22 cellular contexts compared by ENCODE assay signal in the genomic region with DNA sequence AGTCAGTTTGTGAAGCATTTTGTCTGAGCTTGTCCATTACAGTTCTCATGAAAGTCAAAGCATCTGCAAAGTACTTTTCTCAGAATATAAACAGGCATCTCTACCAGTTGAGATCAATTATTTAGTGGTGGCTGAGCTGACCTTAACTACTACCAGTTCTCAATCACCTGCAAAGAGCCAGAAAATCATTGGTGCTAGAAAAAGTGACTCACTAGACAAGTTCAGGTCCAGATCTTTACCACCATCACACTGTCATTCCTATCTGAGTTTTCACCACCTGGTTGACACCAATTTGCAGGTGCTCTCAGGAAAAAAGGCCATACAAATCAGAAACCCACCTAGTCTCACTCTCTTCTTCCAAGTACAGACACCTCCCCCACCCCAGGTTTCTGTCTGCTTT. TPM values are rescaled to one million over a fixed set of nuclear protein-coding genes. Genes with fewer than 3 reads are reported as not detected.
DNase-seq lines count a peak whose midpoint lies in the region; ATAC-seq, FAIRE-seq and TF ChIP-seq lines count a peak whose summit lies in the region.
"Had no signal": no experiment of that assay in that cellular context is flagged by ENCODE, and none has a peak within 500 bp of the region (broad histone marks: within the 10 kb centered on the region; RNA-seq: fewer than 3 reads in every experiment).

No MANE protein-coding gene starts in this region.

- SMC1A ChIA-PET in GM12878 (lab: Charles Lee; ENCODE audit: uncharacterized antibody, unreplicated experiment), result interaction anchor here (0.8 to 2.5 kb wide), 7 partner anchors 10 to 98 kb away, joined by 3 to 9 read pairs (median 4); no protein-coding TSS in a partner anchor

- H3K4me1 Mint-ChIP-seq in osteocyte (ENCODE audit: unreplicated experiment), result peaks cover 43% of the 10 kb centered on the region

- H3K36me3 Mint-ChIP-seq in osteocyte (ENCODE audit: unreplicated experiment), result peaks cover 2% of the 10 kb centered on the region
- H3K36me3 Mint-ChIP-seq: natural killer cell treated with Interleukin-12 subunit alpha and Interleukin-12 subunit beta and Interleukin-15 and Interleukin-18, amount 100 ng/mL, for 72 hours had no signal

- H3K27me3 ChIP-seq in GM12878 (replicated peaks in 1 of 2; ENCODE audit: control insufficient read depth in 2 of 2, insufficient read depth in 2 of 2, low read length in 1 of 2), result no peaks in the 10 kb centered on the region
- H3K27me3 ChIP-seq: hepatocyte had no signal

- H3K9me3 ChIP-seq in GM12878 (replicated peaks; ENCODE audit: control insufficient read depth, insufficient read depth, low read length), result peaks cover 2% of the 10 kb centered on the region; the same call in 1 of the 3 replicates
- H3K9me3 ChIP-seq: thoracic aorta had no signal

- peaks cover 7 to 8% of the 10 kb centered on the region in 2 experiments; a peak in 3 of 4 replicates for H3K36me3 ChIP-seq in GM12878 (ENCODE audit: control insufficient read depth in 2 of 2, insufficient read depth in 2 of 2, low read length in 1 of 2)
- H3K36me3 ChIP-seq: thoracic aorta had no signal

- peak overlapping the region; percentile 33 for H3K27ac ChIP-seq in GM12878 (ENCODE audit: control insufficient read depth, insufficient read depth)
- H3K27ac ChIP-seq: hepatocyte, thoracic aorta had no signal

- peaks cover 24% of the 10 kb centered on the region for H3K4me1 ChIP-seq in GM12878 (ENCODE audit: control insufficient read depth, insufficient read depth, low read length)

- 0 out of 2 replicates have a peak overlapping the region, but pooled peaks have one; percentile 13 for H3K4me3 ChIP-seq in GM12878
- H3K4me3 ChIP-seq: hepatocyte, thoracic aorta had no signal

- H3K27ac Mint-ChIP-seq in osteocyte (ENCODE audit: unreplicated experiment), result peak overlapping the region; percentile 24
- H3K27ac Mint-ChIP-seq: activated CD8-positive, alpha-beta memory T cell treated with anti-CD3 and anti-CD28 coated beads, Interleukin-2, amount 10 ng/mL, durations not matched to agents 7 days and 5 days; natural killer cell treated with Interleukin-12 subunit alpha and Interleukin-12 subunit beta and Interleukin-15 and Interleukin-18, amount 100 ng/mL, for 72 hours had no signal

- RAD21 ChIA-PET in GM12878 (lab: Charles Lee; ENCODE audit: unreplicated experiment), result interaction anchor here (0.9 to 1.9 kb wide), 6 partner anchors 10 to 79 kb away, joined by 3 to 5 read pairs (median 4); no protein-coding TSS in a partner anchor

- POLR2A ChIA-PET in GM12878 (lab: Charles Lee), result interaction anchor here (0.6 to 1.8 kb wide), 4 partner anchors 22 to 422 kb away, joined by 3 to 5 read pairs (median 3); partner anchors contain the start of gene ITPR2

- no peaks in the 10 kb centered on the region for H4K20me1 ChIP-seq in GM12878 (ENCODE audit: control insufficient read depth, insufficient read depth)

- CTCF ChIA-PET in GM12878 (lab: Yijun Ruan, JAX), result interaction anchor here (0.8 to 1.6 kb wide), 5 partner anchors 9 to 98 kb away, joined by 4 to 7 read pairs (median 4); no protein-coding TSS in a partner anchor

- no peak for TF ChIP-seq EP300 in GM12878 (IDR thresholded peaks at IDR 0.05; ENCODE audit: borderline replicate concordance in 1 of 2, control insufficient read depth in 1 of 2, low read depth in 2 of 2, low read length in 2 of 2)

- TF ChIP-seq CTCF in GM12878 (IDR thresholded peaks at IDR 0.05 in 2 of 3, conservative IDR thresholded peaks at IDR 0.05 in 1 of 3; ENCODE audit: control insufficient read depth in 2 of 3, extremely low read depth in 1 of 3, insufficient read depth in 1 of 3, low read depth in 3 of 3, low read length in 3 of 3), result no peak
- TF ChIP-seq CTCF in osteocyte (IDR thresholded peaks at IDR 0.05), result no peak

- ATAC-seq in HG03432 (IDR thresholded peaks at IDR 0.05; ENCODE audit: unreplicated experiment) (peak; percentile 36), GM12878 (peak; percentile 51), GM18861 (IDR thresholded peaks at IDR 0.05; ENCODE audit: unreplicated experiment) (no peak), HG03097 (IDR thresholded peaks at IDR 0.05; ENCODE audit: low FRiP score, unreplicated experiment) (no peak)
- ATAC-seq: activated CD8-positive, alpha-beta memory T cell treated with anti-CD3 and anti-CD28 coated beads, Interleukin-2, amount 10 ng/mL, durations not matched to agents 7 days and 5 days; natural killer cell treated with Interleukin-12 subunit alpha and Interleukin-12 subunit beta and Interleukin-15 and Interleukin-18, amount 100 ng/mL, for 72 hours; SK-N-SH treated with all-trans-retinoic acid at 6 μM for 48 hours had no signal

- in situ Hi-C loops in GM12878 (cut with MboI), result no loop called here

- FAIRE-seq in GM18507 (lab: Jason Lieb, UNC) (peak; percentile 26), GM12878 (lab: Jason Lieb, UNC) (peak; percentile 41)
- FAIRE-seq: astrocyte had no signal

- H3K27me3 Mint-ChIP-seq in osteocyte (ENCODE audit: unreplicated experiment), result no peaks in the 10 kb centered on the region
- H3K27me3 Mint-ChIP-seq: activated CD8-positive, alpha-beta memory T cell treated with anti-CD3 and anti-CD28 coated beads, Interleukin-2, amount 10 ng/mL, durations not matched to agents 7 days and 5 days; natural killer cell treated with Interleukin-12 subunit alpha and Interleukin-12 subunit beta and Interleukin-15 and Interleukin-18, amount 100 ng/mL, for 72 hours had no signal

- H3K9me3 Mint-ChIP-seq in osteocyte (ENCODE audit: unreplicated experiment), result no peaks in the 10 kb centered on the region
- H3K9me3 Mint-ChIP-seq: natural killer cell treated with Interleukin-12 subunit alpha and Interleukin-12 subunit beta and Interleukin-15 and Interleukin-18, amount 100 ng/mL, for 72 hours had no signal

- no peak for TF ChIP-seq POLR2A in GM12878 (IDR thresholded peaks at IDR 0.05; ENCODE audit: low read depth, low read length)

- H3K4me3 Mint-ChIP-seq in osteocyte (ENCODE audit: unreplicated experiment), result no peak overlapping the region
- H3K4me3 Mint-ChIP-seq: activated CD8-positive, alpha-beta memory T cell treated with anti-CD3 and anti-CD28 coated beads, Interleukin-2, amount 10 ng/mL, durations not matched to agents 7 days and 5 days; natural killer cell treated with Interleukin-12 subunit alpha and Interleukin-12 subunit beta and Interleukin-15 and Interleukin-18, amount 100 ng/mL, for 72 hours had no signal

- TF ChIP-seq RAD21 in GM12878 (IDR thresholded peaks at IDR 0.05; ENCODE audit: insufficient read depth, low read depth, low read length), result no peak

- DNase-seq in GM18507 (ENCODE audit: extremely low spot score, insufficient read length, low read depth), result no peak
- no peak for DNase-seq in GM12878 (ENCODE audit: low read depth, low spot score)
- no peak for DNase-seq in osteocyte (ENCODE audit: extremely low spot score, unreplicated experiment)
- no peak for DNase-seq in NCI-H748 (lab: John Stamatoyannopoulos, UW; ENCODE audit: unreplicated experiment)
- DNase-seq: activated CD8-positive, alpha-beta memory T cell treated with anti-CD3 and anti-CD28 coated beads, Interleukin-2, amount 10 ng/mL, durations not matched to agents 7 days and 5 days; activated effector memory CD4-positive, alpha-beta T cell treated with Interleukin-2 at 50 U/mL for 16 hours; AML-193; COR-L47; GDM1; islet precursor cell; mesenchymal stem cell; NCI-H1436 treated with DMSO at 0.1 percent for 48 hours; NCI-H2171 treated with DMSO at 0.1 percent for 48 hours; NCI-H774 had no signal

- BruUV-seq in GM12878 (replicated peaks; lab: Mats Ljungman, UMichigan), result no TSS peak

- no peak overlapping the region for H3K9ac ChIP-seq in GM12878 (ENCODE audit: control insufficient read depth, insufficient read depth, low read length)

- intact Hi-C loops in GM12878 (cut with micrococcal nuclease; ENCODE audit: unreplicated experiment), result no loop called here

- H3K79me2 ChIP-seq in GM12878 (ENCODE audit: control insufficient read depth, insufficient read depth, low read length), result peaks cover 37% of the 10 kb centered on the region

- no peak overlapping the region for H2AFZ ChIP-seq in GM12878 (ENCODE audit: control insufficient read depth, low read depth, low read length)
- H2AFZ ChIP-seq: hepatocyte had no signal

- peak overlapping the region; percentile 57; the same call in 1 of the 2 replicates for H3K4me2 ChIP-seq in GM12878 (ENCODE audit: control insufficient read depth, insufficient read depth)
- H3K4me2 ChIP-seq: hepatocyte had no signal

TF ChIP-seq in GM12878, 131 proteins besides CTCF, POLR2A, EP300 and RAD21 (continues in another document):
- TF ChIP-seq, protein P1, sequence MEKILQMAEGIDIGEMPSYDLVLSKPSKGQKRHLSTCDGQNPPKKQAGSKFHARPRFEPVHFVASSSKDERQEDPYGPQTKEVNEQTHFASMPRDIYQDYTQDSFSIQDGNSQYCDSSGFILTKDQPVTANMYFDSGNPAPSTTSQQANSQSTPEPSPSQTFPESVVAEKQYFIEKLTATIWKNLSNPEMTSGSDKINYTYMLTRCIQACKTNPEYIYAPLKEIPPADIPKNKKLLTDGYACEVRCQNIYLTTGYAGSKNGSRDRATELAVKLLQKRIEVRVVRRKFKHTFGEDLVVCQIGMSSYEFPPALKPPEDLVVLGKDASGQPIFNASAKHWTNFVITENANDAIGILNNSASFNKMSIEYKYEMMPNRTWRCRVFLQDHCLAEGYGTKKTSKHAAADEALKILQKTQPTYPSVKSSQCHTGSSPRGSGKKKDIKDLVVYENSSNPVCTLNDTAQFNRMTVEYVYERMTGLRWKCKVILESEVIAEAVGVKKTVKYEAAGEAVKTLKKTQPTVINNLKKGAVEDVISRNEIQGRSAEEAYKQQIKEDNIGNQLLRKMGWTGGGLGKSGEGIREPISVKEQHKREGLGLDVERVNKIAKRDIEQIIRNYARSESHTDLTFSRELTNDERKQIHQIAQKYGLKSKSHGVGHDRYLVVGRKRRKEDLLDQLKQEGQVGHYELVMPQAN (conservative IDR thresholded peaks at IDR 0.05), result no peak
- TF ChIP-seq RFX5 (IDR thresholded peaks at IDR 0.05; ENCODE audit: low read depth, low read length), result no peak

RNA-seq across cellular contexts. Expression of gene ITPR2, which starts 33.3 kb away (rescaled TPM):
- total RNA-seq in GM12878 (2013; cell fraction: nucleolus; rRNA removed), result 388 and 403 TPM in 2 replicates
- total RNA-seq in GM12878 (2014; rRNA removed) (61.6 and 62.7 TPM in 2 replicates), GM12878 (2014; rRNA removed; fragmentation: Illumina TruSeq; extraction: Trizol) (67.0 and 73.4 TPM in 2 replicates), GM12878 (2021) (72.6 and 76.2 TPM in 2 replicates), osteocyte (20.5 and 22.1 TPM in 2 replicates)
- 18.8 TPM for polyA plus RNA-seq in GM12878 (2011; ENCODE audit: low read depth)
- polyA plus RNA-seq in GM12878 (2011; rRNA removed) (63.8 and 94.8 TPM in 2 replicates), GM12878 (2014; fragmentation: Illumina TruSeq; extraction: Trizol) (38.8 and 46.4 TPM in 2 replicates), GM12878 (2014; fragmentation: Nextera tagmentation; extraction: Ambion mirVana) (10 to 100 TPM in 1 of 2 experiments, 1 to 10 TPM in 1; 7.5 to 10.9 TPM), GM12878 (2014; rRNA removed) (22.9 and 24.5 TPM in 2 replicates), GM12878 (2016; fragmentation: Nextera tagmentation; extraction: Ambion mirVana) (10 to 100 TPM; 44.0 to 50.2 TPM)
- polyA plus RNA-seq in GM12878 (2011; cell fraction: cytosol; rRNA removed), result 28.7 and 34.5 TPM in 2 replicates
- polyA plus RNA-seq in GM12878 (2011; cell fraction: nucleus; rRNA removed), result 76.6 and 81.8 TPM in 2 replicates
- polyA plus RNA-seq in GM12878 (2012), result 22.6 and 25.3 TPM in 2 replicates
- polyA minus RNA-seq in GM12878 (2011; rRNA and poly(A)+ RNA removed), result 414 and 473 TPM in 2 replicates
- 61.3 and 85.0 TPM in 2 replicates for polyA minus RNA-seq in GM12878 (2011; cell fraction: cytosol; rRNA and poly(A)+ RNA removed)
- 370 and 490 TPM in 2 replicates for polyA minus RNA-seq in GM12878 (2011; cell fraction: nucleus; rRNA and poly(A)+ RNA removed)

Comparison
In these comparisons a context has a peak if more than half of its experiments do, and no peak if none do; other contexts are left out.
1. ATAC-seq: peak in HG03432 (single experiment) and GM12878 (single experiment); none in GM18861 (single experiment) and HG03097 (single experiment).